ENCODE assay signal across 8 cellular contexts in the genomic region with DNA sequence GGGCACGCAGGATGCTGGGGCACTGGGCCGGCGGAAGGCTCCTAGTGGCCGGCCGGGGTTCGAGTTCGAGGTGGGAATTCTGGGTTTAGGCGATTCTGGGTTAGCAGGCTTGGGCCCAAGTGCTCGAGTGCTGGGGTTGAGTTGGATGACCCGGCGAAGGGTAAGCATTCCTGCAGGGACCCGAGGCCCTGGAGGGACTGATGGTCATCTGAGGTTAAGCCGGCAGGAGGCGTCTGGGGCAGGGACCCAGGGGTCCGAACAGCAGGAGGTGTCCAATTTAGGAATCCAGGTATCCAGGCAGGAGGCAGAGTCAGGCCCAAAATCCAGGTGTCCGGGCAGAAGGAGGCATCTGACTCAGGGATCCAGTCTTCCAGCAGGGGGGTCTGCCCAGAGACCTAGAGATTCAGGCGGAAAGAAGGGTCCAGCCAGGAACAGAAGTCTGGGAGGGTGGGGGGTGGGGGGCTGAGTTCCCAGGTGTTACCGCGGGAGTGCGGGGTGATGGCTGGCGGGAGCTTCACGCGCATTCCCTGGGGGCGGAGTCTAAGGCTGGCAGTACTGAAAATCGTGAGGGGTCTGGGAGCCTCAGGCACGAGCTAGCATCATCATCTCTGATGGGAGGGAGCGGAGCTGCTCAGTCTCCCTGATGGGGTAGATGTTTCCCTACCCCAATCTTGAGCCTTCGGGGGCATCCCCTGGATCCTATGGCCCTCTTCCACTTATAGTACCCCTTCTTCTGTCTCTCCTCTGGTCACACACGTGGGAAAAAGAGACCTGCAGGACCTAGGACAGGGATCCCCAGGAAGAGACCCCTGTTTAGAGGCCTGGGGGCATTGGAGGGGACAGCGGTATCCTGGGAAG. TPM values are rescaled to one million over a fixed set of nuclear protein-coding genes. Genes with fewer than 3 reads are reported as not detected.
A peak's percentile ranks its signal among the peaks of the same experiment; 100 is the strongest.
DNase-seq lines count a peak whose midpoint lies in the region; TF ChIP-seq lines count a peak whose summit lies in the region.

No MANE protein-coding gene starts in this region.

- H3K9ac ChIP-seq in skeletal muscle tissue (ENCODE audit: low read depth in 1 of 3, low read length in 3 of 3): peak overlapping the region; percentile 43 to 81 (median 65)

- H3K36me3 Mint-ChIP-seq in activated CD4-positive, alpha-beta T cell treated with anti-CD3 and anti-CD28 coated beads, Interleukin-2, amount 10 ng/mL, durations not matched to agents 7 days and 5 days (ENCODE audit: low read depth): no peaks in the 10 kb centered on the region

- peak; percentile 28 for TF ChIP-seq CTCF in fibroblast of pulmonary artery (IDR thresholded peaks at IDR 0.05; ENCODE audit: low read length, missing control alignments)

- H3K4me1 ChIP-seq in SJCRH30 (peaks cover 8% of the 10 kb centered on the region), skeletal muscle tissue (ENCODE audit: control insufficient read depth in 3 of 3, insufficient read depth in 3 of 3, low read length in 3 of 3) (peaks cover 17 to 27% (median 17%) of the 10 kb centered on the region in 3 donors)

- CTCF ChIA-PET in activated CD4-positive, alpha-beta T cell treated with anti-CD3 and anti-CD28 coated beads, Interleukin-2, amount 10 ng/mL, durations not matched to agents 7 days and 5 days (lab: Charles Lee): interaction anchor here (6.1 kb wide), 1 partner anchor 94 kb away, joined by 112 read pairs; no protein-coding TSS in a partner anchor

- H3K9me3 ChIP-seq in SJCRH30 (replicated peaks) (no peaks in the 10 kb centered on the region), skeletal muscle tissue (ENCODE audit: control insufficient read depth in 3 of 3, low read length in 3 of 3) (no peaks in the 10 kb centered on the region)

- H3K27ac ChIP-seq in SJCRH30 (peak overlapping the region; percentile 41; the same call in 1 of the 2 replicates), skeletal muscle tissue (ENCODE audit: low read depth, low read length) (no peak overlapping the region)

- H3K4me3 Mint-ChIP-seq in activated CD4-positive, alpha-beta T cell treated with anti-CD3 and anti-CD28 coated beads, Interleukin-2, amount 10 ng/mL, durations not matched to agents 7 days and 5 days: peak overlapping the region; percentile 64

- no peaks in the 10 kb centered on the region for H3K9me3 Mint-ChIP-seq in activated CD4-positive, alpha-beta T cell treated with anti-CD3 and anti-CD28 coated beads, Interleukin-2, amount 10 ng/mL, durations not matched to agents 7 days and 5 days

- POLR2A ChIA-PET in activated CD4-positive, alpha-beta T cell treated with anti-CD3 and anti-CD28 coated beads, Interleukin-2, amount 10 ng/mL, durations not matched to agents 7 days and 5 days (lab: Charles Lee): no interaction called here

- no peak for DNase-seq in activated CD4-positive, alpha-beta T cell treated with anti-CD3 and anti-CD28 coated beads, Interleukin-2, amount 10 ng/mL, durations not matched to agents 7 days and 5 days
- DNase-seq in activated CD4-positive, alpha-beta T cell treated with anti-CD3 and anti-CD28 coated beads, Interleukin-2, amount 50 U/mL, for 4 hours: no peak
- DNase-seq in SJCRH30: no peak
- no peak for DNase-seq in fibroblast of pulmonary artery (ENCODE audit: low read depth)
- no peak for DNase-seq in SIG-M5 treated with dmso at 0.1 percent for 504 hours (lab: John Stamatoyannopoulos, UW; ENCODE audit: unreplicated experiment)
- no peak for DNase-seq in NCI-H526 treated with DMSO at 0.1 percent for 48 hours (lab: John Stamatoyannopoulos, UW)
- no peak for DNase-seq in NCI-H2029 treated with DMSO at 0.1 percent for 48 hours (lab: John Stamatoyannopoulos, UW)

- peak overlapping the region; percentile 81 for H3K4me3 ChIP-seq in SJCRH30
- peak overlapping the region; percentile 66 for H3K4me3 ChIP-seq in fibroblast of pulmonary artery (replicated peaks; ENCODE audit: low read depth, low read length)
- peak overlapping the region; percentile 14 to 73 (median 57) for H3K4me3 ChIP-seq in skeletal muscle tissue (ENCODE audit: low read length in 3 of 3)

- peaks cover 8% of the 10 kb centered on the region for H3K27me3 Mint-ChIP-seq in activated CD4-positive, alpha-beta T cell treated with anti-CD3 and anti-CD28 coated beads, Interleukin-2, amount 10 ng/mL, durations not matched to agents 7 days and 5 days

- H3K36me3 ChIP-seq in SJCRH30: no peaks in the 10 kb centered on the region
- no peaks in the 10 kb centered on the region for H3K36me3 ChIP-seq in skeletal muscle tissue (ENCODE audit: control insufficient read depth in 3 of 3, insufficient read depth in 3 of 3, low read length in 3 of 3)

- H3K27ac Mint-ChIP-seq in activated CD4-positive, alpha-beta T cell treated with anti-CD3 and anti-CD28 coated beads, Interleukin-2, amount 10 ng/mL, durations not matched to agents 7 days and 5 days: peak overlapping the region; percentile 19

- H3K27me3 ChIP-seq in SJCRH30 (no peaks in the 10 kb centered on the region), skeletal muscle tissue (ENCODE audit: control insufficient read depth in 3 of 3, insufficient read depth in 3 of 3, low read length in 3 of 3) (no peaks in the 10 kb centered on the region)

- H3K4me1 Mint-ChIP-seq in activated CD4-positive, alpha-beta T cell treated with anti-CD3 and anti-CD28 coated beads, Interleukin-2, amount 10 ng/mL, durations not matched to agents 7 days and 5 days: peaks cover 15% of the 10 kb centered on the region

RNA-seq across cellular contexts. Expression of a gene that starts 0.6 kb away (rescaled TPM):
- under 1 TPM in 1 of 2 experiments, not detected in 1; 0.21 TPM for total RNA-seq in activated CD4-positive, alpha-beta T cell treated with anti-CD3 and anti-CD28 coated beads, Interleukin-2, amount 10 ng/mL, durations not matched to agents 7 days and 5 days
- 8.3 TPM in 2 replicates for total RNA-seq in SJCRH30 (2014; rRNA removed; shearing (Covaris generic))
- total RNA-seq in skeletal muscle tissue: under 0.01 TPM

RNA-seq across cellular contexts. Expression of a gene that starts 9.9 kb away (rescaled TPM):
- not detected for total RNA-seq in activated CD4-positive, alpha-beta T cell treated with anti-CD3 and anti-CD28 coated beads, Interleukin-2, amount 10 ng/mL, durations not matched to agents 7 days and 5 days
- not detected in 2 replicates for total RNA-seq in SJCRH30 (2014; rRNA removed; shearing (Covaris generic))
- total RNA-seq in skeletal muscle tissue: not detected

RNA-seq across cellular contexts. Expression of a gene that starts 18.4 kb away (rescaled TPM):
- not detected for total RNA-seq in activated CD4-positive, alpha-beta T cell treated with anti-CD3 and anti-CD28 coated beads, Interleukin-2, amount 10 ng/mL, durations not matched to agents 7 days and 5 days
- not detected in 2 replicates for total RNA-seq in SJCRH30 (2014; rRNA removed; shearing (Covaris generic))
- not detected for total RNA-seq in skeletal muscle tissue

RNA-seq across cellular contexts. Expression of a gene that starts 26.2 kb away (rescaled TPM):
- total RNA-seq in activated CD4-positive, alpha-beta T cell treated with anti-CD3 and anti-CD28 coated beads, Interleukin-2, amount 10 ng/mL, durations not matched to agents 7 days and 5 days: 1 to 10 TPM; 6.4 to 7.6 TPM
- 8.2 and 10.0 TPM in 2 replicates for total RNA-seq in SJCRH30 (2014; rRNA removed; shearing (Covaris generic))
- 4.2 TPM for total RNA-seq in skeletal muscle tissue

RNA-seq across cellular contexts. Expression of a gene that starts 51.2 kb away (rescaled TPM):
- total RNA-seq in activated CD4-positive, alpha-beta T cell treated with anti-CD3 and anti-CD28 coated beads, Interleukin-2, amount 10 ng/mL, durations not matched to agents 7 days and 5 days: 100 to 1,000 TPM in 1 of 2 experiments, 10 to 100 TPM in 1; 83.5 to 106 TPM
- total RNA-seq in SJCRH30 (2014; rRNA removed; shearing (Covaris generic)): 0.20 and 0.47 TPM in 2 replicates
- under 0.01 TPM for total RNA-seq in skeletal muscle tissue
